8 cellular contexts compared by ENCODE assay signal in the genomic region with DNA sequence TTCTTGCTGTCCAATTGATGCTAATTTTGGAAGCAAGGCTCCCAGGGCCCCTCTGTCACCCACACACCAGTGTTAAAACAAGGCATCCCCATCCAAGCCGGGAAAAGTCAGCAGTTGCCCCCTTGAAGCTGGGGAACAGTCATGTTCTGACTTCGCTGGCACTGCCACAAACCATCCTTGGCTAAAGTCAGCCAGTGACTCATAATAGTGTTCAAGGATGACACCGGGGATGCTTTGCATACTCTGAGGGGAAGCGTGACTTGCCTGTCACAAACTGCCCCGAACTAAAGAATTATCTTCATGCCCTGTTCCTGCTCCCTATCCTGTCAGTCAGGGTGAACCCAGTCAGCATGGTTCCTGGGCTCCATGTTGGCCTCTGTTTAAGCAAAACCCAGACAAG. TPM values are rescaled to one million over a fixed set of nuclear protein-coding genes. Genes with fewer than 3 reads are reported as not detected.
DNase-seq lines count a peak whose midpoint lies in the region; ATAC-seq and TF ChIP-seq lines count a peak whose summit lies in the region.

No MANE protein-coding gene starts in this region.

- no peaks in the 10 kb centered on the region for H3K9me3 Mint-ChIP-seq in activated T-cell treated with anti-CD3 and anti-CD28 coated beads, Interleukin-2, amount 50 U/mL, for 72 hours
- no peaks in the 10 kb centered on the region for H3K9me3 Mint-ChIP-seq in stimulated activated memory B cell treated with anti-CD40 and anti-IgM and Interleukin-4, amounts not matched to agents 10 μg/mL and 1 μg/mL and 100 μg/mL, for 72 hours
- H3K9me3 Mint-ChIP-seq in progenitor cell of endocrine pancreas (ENCODE audit: low read depth) = no peaks in the 10 kb centered on the region

- CTCF ChIA-PET in A673 (lab: Charles Lee) = no interaction called here

- ATAC-seq in activated T-cell treated with anti-CD3 and anti-CD28 coated beads, Interleukin-2, amount 50 U/mL, for 72 hours (replicated peaks in 1 of 2) = peak; percentile 76 to 97
- ATAC-seq in HG02870 (IDR thresholded peaks at IDR 0.05; ENCODE audit: unreplicated experiment) = peak; percentile 99
- ATAC-seq in stimulated activated memory B cell treated with anti-CD40 and anti-IgM and Interleukin-4, amounts not matched to agents 10 μg/mL and 1 μg/mL and 100 μg/mL, for 72 hours = peak; percentile 89

- peak overlapping the region; percentile 51 for H3K9ac ChIP-seq in OCI-LY3 (ENCODE audit: low read length)

- intact Hi-C loops in A673 (cut with micrococcal nuclease; ENCODE audit: unreplicated experiment) (no loop called here), thyroid gland (cut with DNase I) (no loop called here)

- 89 to 92% methylated on average over 4 to 5 of the region's 5 CpGs for WGBS in thyroid gland, 2 donors

- POLR2A ChIA-PET in A673 (lab: Charles Lee; ENCODE audit: low non-redundant PET) = no interaction called here

- no peak overlapping the region for H3K27ac Mint-ChIP-seq in activated T-cell treated with anti-CD3 and anti-CD28 coated beads, Interleukin-2, amount 50 U/mL, for 72 hours
- peak overlapping the region; percentile 39 for H3K27ac Mint-ChIP-seq in stimulated activated memory B cell treated with anti-CD40 and anti-IgM and Interleukin-4, amounts not matched to agents 10 μg/mL and 1 μg/mL and 100 μg/mL, for 72 hours
- no peak overlapping the region for H3K27ac Mint-ChIP-seq in progenitor cell of endocrine pancreas

- no peak for TF ChIP-seq CTCF in OCI-LY3 (IDR thresholded peaks at IDR 0.05; ENCODE audit: low read depth, low read length)
- TF ChIP-seq CTCF in progenitor cell of endocrine pancreas (IDR thresholded peaks at IDR 0.05; ENCODE audit: unreplicated experiment) = no peak
- no peak for TF ChIP-seq CTCF in A673 (conservative IDR thresholded peaks at IDR 0.05; ENCODE audit: low read depth, low read length)
- TF ChIP-seq CTCF in thyroid gland (IDR thresholded peaks at IDR 0.05) = no peak

- H3K9me3 ChIP-seq in OCI-LY3 (ENCODE audit: insufficient read depth, low read length) (no peaks in the 10 kb centered on the region), A673 (ENCODE audit: low read depth, low read length, poor library complexity, severe bottlenecking) (no peaks in the 10 kb centered on the region), thyroid gland (no peaks in the 10 kb centered on the region)

- no peaks in the 10 kb centered on the region for H3K79me2 ChIP-seq in OCI-LY3 (ENCODE audit: low read length)

- no peaks in the 10 kb centered on the region for H3K36me3 Mint-ChIP-seq in activated T-cell treated with anti-CD3 and anti-CD28 coated beads, Interleukin-2, amount 50 U/mL, for 72 hours (ENCODE audit: insufficient read depth in 2 of 2)
- H3K36me3 Mint-ChIP-seq in stimulated activated memory B cell treated with anti-CD40 and anti-IgM and Interleukin-4, amounts not matched to agents 10 μg/mL and 1 μg/mL and 100 μg/mL, for 72 hours = no peaks in the 10 kb centered on the region
- H3K36me3 Mint-ChIP-seq in progenitor cell of endocrine pancreas (ENCODE audit: insufficient read depth) = no peaks in the 10 kb centered on the region

- H2AFZ ChIP-seq in OCI-LY3 (ENCODE audit: low read depth, low read length) = no peak overlapping the region

- no peaks in the 10 kb centered on the region for H3K27me3 Mint-ChIP-seq in activated T-cell treated with anti-CD3 and anti-CD28 coated beads, Interleukin-2, amount 50 U/mL, for 72 hours (ENCODE audit: low read depth)
- H3K27me3 Mint-ChIP-seq in stimulated activated memory B cell treated with anti-CD40 and anti-IgM and Interleukin-4, amounts not matched to agents 10 μg/mL and 1 μg/mL and 100 μg/mL, for 72 hours = no peaks in the 10 kb centered on the region
- peaks cover 11% of the 10 kb centered on the region for H3K27me3 Mint-ChIP-seq in progenitor cell of endocrine pancreas

- H3K27ac ChIP-seq in OCI-LY3 (ENCODE audit: low read length) (peak overlapping the region; percentile 75), A673 (ENCODE audit: low read depth, low read length, poor library complexity, severe bottlenecking) (no peak overlapping the region), thyroid gland (no peak overlapping the region)

- peak overlapping the region in 1 of 2 donors; percentile 71 for H3K4me3 Mint-ChIP-seq in activated T-cell treated with anti-CD3 and anti-CD28 coated beads, Interleukin-2, amount 50 U/mL, for 72 hours
- no peak overlapping the region for H3K4me3 Mint-ChIP-seq in stimulated activated memory B cell treated with anti-CD40 and anti-IgM and Interleukin-4, amounts not matched to agents 10 μg/mL and 1 μg/mL and 100 μg/mL, for 72 hours
- no peak overlapping the region for H3K4me3 Mint-ChIP-seq in progenitor cell of endocrine pancreas (ENCODE audit: low read depth)

- H3K4me3 ChIP-seq in OCI-LY3 (ENCODE audit: low read length) (peak overlapping the region; percentile 65), A673 (ENCODE audit: low read depth, low read length, poor library complexity, severe bottlenecking) (no peak overlapping the region), thyroid gland (replicated peaks in 1 of 3) (no peak overlapping the region)

- BruUV-seq in A673 (replicated peaks; lab: Mats Ljungman, UMichigan) = no TSS peak

- H3K4me1 Mint-ChIP-seq in activated T-cell treated with anti-CD3 and anti-CD28 coated beads, Interleukin-2, amount 50 U/mL, for 72 hours (ENCODE audit: low read depth) = peaks cover 8% of the 10 kb centered on the region
- peaks cover 21% of the 10 kb centered on the region for H3K4me1 Mint-ChIP-seq in stimulated activated memory B cell treated with anti-CD40 and anti-IgM and Interleukin-4, amounts not matched to agents 10 μg/mL and 1 μg/mL and 100 μg/mL, for 72 hours
- peaks cover 7% of the 10 kb centered on the region for H3K4me1 Mint-ChIP-seq in progenitor cell of endocrine pancreas (ENCODE audit: low read depth)

- H3K4me2 ChIP-seq in OCI-LY3 (ENCODE audit: low read length) = peak overlapping the region; percentile 91

- DNase-seq in activated T-cell treated with anti-CD3 and anti-CD28 coated beads, Interleukin-2, amount 50 U/mL, for 72 hours = peak; percentile 12 to 46
- DNase-seq in activated T-cell treated with anti-CD3 and anti-CD28 coated beads, Interleukin-2, amount 50 U/mL, for 48 hours = no peak
- DNase-seq in progenitor cell of endocrine pancreas (ENCODE audit: low spot score, unreplicated experiment) = no peak
- no peak for DNase-seq in A673 (ENCODE audit: low spot score)
- no peak for DNase-seq in thyroid gland

- H4K20me1 ChIP-seq in OCI-LY3 (ENCODE audit: insufficient read depth, low read length) = no peaks in the 10 kb centered on the region

- H3K36me3 ChIP-seq in OCI-LY3 (replicated peaks; ENCODE audit: low read depth, low read length) = no peaks in the 10 kb centered on the region
- H3K36me3 ChIP-seq in A673 (ENCODE audit: insufficient read depth, low read length, poor library complexity, severe bottlenecking) = no peaks in the 10 kb centered on the region
- H3K36me3 ChIP-seq in thyroid gland = no peaks in the 10 kb centered on the region

- no peaks in the 10 kb centered on the region for H3K27me3 ChIP-seq in OCI-LY3 (ENCODE audit: low read depth, low read length)
- H3K27me3 ChIP-seq in A673 (replicated peaks; ENCODE audit: insufficient read depth, low read depth, low read length, poor library complexity) = no peaks in the 10 kb centered on the region
- no peaks in the 10 kb centered on the region for H3K27me3 ChIP-seq in thyroid gland

- no peak for TF ChIP-seq POLR2A in thyroid gland (IDR thresholded peaks at IDR 0.05)

- H3K4me1 ChIP-seq in OCI-LY3 (ENCODE audit: low read length) (peaks cover 32% of the 10 kb centered on the region), A673 (ENCODE audit: insufficient read depth, low read length, poor library complexity, severe bottlenecking) (peaks cover 2% of the 10 kb centered on the region), thyroid gland (peaks cover 27 to 46% of the 10 kb centered on the region in 2 donors)

RNA-seq across cellular contexts. Expression of a gene that starts 37.0 kb away (rescaled TPM):
- total RNA-seq in activated T-cell treated with anti-CD3 and anti-CD28 coated beads, Interleukin-2, amount 50 U/mL, for 72 hours = 1 to 10 TPM; 2.5 TPM
- 3.0 and 3.8 TPM in 2 replicates for total RNA-seq in progenitor cell of endocrine pancreas
- 0.13 TPM in 1 of 2 replicates, not detected in the other for total RNA-seq in A673 (2021)
- total RNA-seq in thyroid gland = 10 to 100 TPM; 12.9 to 23.0 (median 18.6) TPM

Comparison
In these comparisons a context has a peak if more than half of its experiments do, and no peak if none do; other contexts are left out.
1. DNase-seq: peak in activated T-cell treated with anti-CD3 and anti-CD28 coated beads, Interleukin-2, amount 50 U/mL, for 72 hours (2 of 2); none in activated T-cell treated with anti-CD3 and anti-CD28 coated beads, Interleukin-2, amount 50 U/mL, for 48 hours (0 of 2), progenitor cell of endocrine pancreas (single experiment), A673 (single experiment) and thyroid gland (0 of 2).
2. Peak in every context shown above with its lines, with median percentiles within 50 percentile points of each other: ATAC-seq.